In genomic region chr19:31985001-31985605, GRCh38 we compare ENCODE assay signal across 27 cellular contexts.
A peak's percentile ranks its signal among the peaks of the same experiment; 100 is the strongest.
DNase-seq lines count a peak whose midpoint lies in the region; ATAC-seq, FAIRE-seq and TF ChIP-seq lines count a peak whose summit lies in the region.
"Had no signal": no experiment of that assay in that cellular context is flagged by ENCODE, and none has a peak within 500 bp of the region (broad histone marks: within the 10 kb centered on the region; RNA-seq: fewer than 3 reads in every experiment).

No MANE protein-coding gene starts in this region.

- no peak overlapping the region for H3K27ac Mint-ChIP-seq in natural killer cell treated with Interleukin-12 subunit alpha and Interleukin-12 subunit beta and Interleukin-15 and Interleukin-18, amount 100 ng/mL, for 72 hours
- H3K27ac Mint-ChIP-seq in natural killer cell: no peak overlapping the region
- H3K27ac Mint-ChIP-seq in activated CD4-positive, alpha-beta T cell treated with anti-CD3 and anti-CD28 coated beads, Interleukin-2, amount 10 ng/mL, durations not matched to agents 7 days and 5 days: no peak overlapping the region
- H3K27ac Mint-ChIP-seq: CD14-positive monocyte; CD4-positive, alpha-beta T cell; CD8-positive, alpha-beta memory T cell had no signal

- no peaks in the 10 kb centered on the region for H3K27me3 ChIP-seq in neuronal stem cell (ENCODE audit: control insufficient read depth in 3 of 3, insufficient read depth in 3 of 3, low read depth in 1 of 3, low read length in 3 of 3)
- H3K27me3 ChIP-seq: BE2C; BLaER1 treated with 17β-estradiol and CSF1 and Interleukin-3, amounts not matched to agents 10 nM and 100 nM had no signal

- H3K9me3 Mint-ChIP-seq in natural killer cell treated with Interleukin-12 subunit alpha and Interleukin-12 subunit beta and Interleukin-15 and Interleukin-18, amount 100 ng/mL, for 72 hours: peaks cover 4% of the 10 kb centered on the region
- peaks cover 0 to 3% of the 10 kb centered on the region in 2 donors for H3K9me3 Mint-ChIP-seq in natural killer cell
- H3K9me3 Mint-ChIP-seq in activated CD4-positive, alpha-beta T cell treated with anti-CD3 and anti-CD28 coated beads, Interleukin-2, amount 10 ng/mL, durations not matched to agents 7 days and 5 days: peaks cover 2% of the 10 kb centered on the region

- no peak overlapping the region for H3K4ac ChIP-seq in neuronal stem cell (ENCODE audit: low read length)

- no CpG with 5 or more reads among the region's 7 CpGs for WGBS in neuronal stem cell (ENCODE audit: extremely low coverage in 2 of 2, insufficient read length in 2 of 2, insufficient replicate concordance in 1 of 2), 2 donors

- H3K18ac ChIP-seq in neuronal stem cell (ENCODE audit: low read length): peak overlapping the region; percentile 11

- no peak for DNase-seq in natural killer cell treated with Interleukin-12 subunit alpha and Interleukin-12 subunit beta and Interleukin-15 and Interleukin-18, amount 100 ng/mL, for 72 hours (ENCODE audit: low spot score)
- DNase-seq in natural killer cell (no peak), neuronal stem cell (ENCODE audit: low spot score) (no peak), posterior vena cava (ENCODE audit: low spot score) (peak; percentile 64), D721Med (ENCODE audit: insufficient read length, low spot score) (no peak), urothelium cell line (ENCODE audit: low spot score) (no peak)
- DNase-seq in activated CD4-positive, alpha-beta T cell treated with anti-CD3 and anti-CD28 coated beads, Interleukin-2, amount 10 ng/mL, durations not matched to agents 7 days and 5 days: no peak
- DNase-seq: ACHN; AML-193; BE2C; Calu3; CD4-positive, alpha-beta T cell; CD8-positive, alpha-beta memory T cell; DMS153; DND-41; GM23248; H7; HCEC 1CT had no signal

- H3K23ac ChIP-seq in neuronal stem cell (ENCODE audit: low read depth, low read length, poor library complexity): no peak overlapping the region

- peak overlapping the region; percentile 15 for H3K14ac ChIP-seq in neuronal stem cell (ENCODE audit: low read length)

- H2AK5ac ChIP-seq in neuronal stem cell (ENCODE audit: low read depth, low read length): peak overlapping the region; percentile 33

- H2AFZ ChIP-seq in neuronal stem cell (ENCODE audit: low read length): no peak overlapping the region
- H2AFZ ChIP-seq: GM23248 had no signal

- H4K91ac ChIP-seq in neuronal stem cell (ENCODE audit: low read depth, low read length, poor library complexity): no peak overlapping the region

- H4K8ac ChIP-seq in neuronal stem cell (ENCODE audit: low read depth, low read length): no peak overlapping the region

- no peak overlapping the region for H2BK5ac ChIP-seq in neuronal stem cell (ENCODE audit: low read length)

- no peak overlapping the region for H2BK120ac ChIP-seq in neuronal stem cell (ENCODE audit: low read depth, low read length)

- ATAC-seq in natural killer cell treated with Interleukin-12 subunit alpha and Interleukin-12 subunit beta and Interleukin-15 and Interleukin-18, amount 100 ng/mL, for 72 hours: peak; percentile 27 to 29
- ATAC-seq in natural killer cell: no peak
- no peak for ATAC-seq in GM18502 (IDR thresholded peaks at IDR 0.05; ENCODE audit: poor library complexity, unreplicated experiment)
- ATAC-seq: A549 had no signal

- no peak overlapping the region for H2BK12ac ChIP-seq in neuronal stem cell (ENCODE audit: low read length)

- CTCF ChIA-PET in activated CD4-positive, alpha-beta T cell treated with anti-CD3 and anti-CD28 coated beads, Interleukin-2, amount 10 ng/mL, durations not matched to agents 7 days and 5 days (lab: Charles Lee): no interaction called here

- no peak overlapping the region for H2BK15ac ChIP-seq in neuronal stem cell (ENCODE audit: low read length)

- no peak overlapping the region for H3K4me2 ChIP-seq in neuronal stem cell (ENCODE audit: insufficient read depth, low read length, poor library complexity, severe bottlenecking)
- H3K4me2 ChIP-seq: A549; BLaER1 treated with 17β-estradiol and CSF1 and Interleukin-3, amounts not matched to agents 10 nM and 100 nM had no signal

- POLR2A ChIA-PET in activated CD4-positive, alpha-beta T cell treated with anti-CD3 and anti-CD28 coated beads, Interleukin-2, amount 10 ng/mL, durations not matched to agents 7 days and 5 days (lab: Charles Lee): no interaction called here

- no peaks in the 10 kb centered on the region for H3K36me3 Mint-ChIP-seq in natural killer cell treated with Interleukin-12 subunit alpha and Interleukin-12 subunit beta and Interleukin-15 and Interleukin-18, amount 100 ng/mL, for 72 hours
- H3K36me3 Mint-ChIP-seq in natural killer cell: no peaks in the 10 kb centered on the region
- H3K36me3 Mint-ChIP-seq in activated CD4-positive, alpha-beta T cell treated with anti-CD3 and anti-CD28 coated beads, Interleukin-2, amount 10 ng/mL, durations not matched to agents 7 days and 5 days (ENCODE audit: low read depth): no peaks in the 10 kb centered on the region
- H3K36me3 Mint-ChIP-seq: CD14-positive monocyte had no signal

- no peak overlapping the region for H3K4me3 Mint-ChIP-seq in natural killer cell treated with Interleukin-12 subunit alpha and Interleukin-12 subunit beta and Interleukin-15 and Interleukin-18, amount 100 ng/mL, for 72 hours
- H3K4me3 Mint-ChIP-seq in natural killer cell: no peak overlapping the region
- H3K4me3 Mint-ChIP-seq in activated CD4-positive, alpha-beta T cell treated with anti-CD3 and anti-CD28 coated beads, Interleukin-2, amount 10 ng/mL, durations not matched to agents 7 days and 5 days: no peak overlapping the region
- H3K4me3 Mint-ChIP-seq: CD14-positive monocyte; CD4-positive, alpha-beta T cell; CD8-positive, alpha-beta memory T cell had no signal

- FAIRE-seq in D721Med (lab: Jason Lieb, UNC) (no peak), urothelium cell line (lab: Jason Lieb, UNC) (no peak)
- FAIRE-seq: G401.6, GM12892, GM19239, H1 had no signal

- H3K9me3 ChIP-seq in neuronal stem cell (replicated peaks in 1 of 2; ENCODE audit: control insufficient read depth in 2 of 2, insufficient read depth in 1 of 2, low read depth in 1 of 2, low read length in 2 of 2): peaks cover 0 to 4% of the 10 kb centered on the region in 2 donors
- H3K9me3 ChIP-seq: BE2C had no signal

- TF ChIP-seq CTCF in natural killer cell (IDR thresholded peaks at IDR 0.05) (no peak), D721Med (IDR thresholded peaks at IDR 0.05; ENCODE audit: insufficient read depth, missing control alignments) (no peak)

- H3K4me1 ChIP-seq in neuronal stem cell (ENCODE audit: control insufficient read depth in 2 of 2, insufficient read depth in 1 of 2, low read depth in 1 of 2, low read length in 2 of 2): no peaks in the 10 kb centered on the region
- H3K4me1 ChIP-seq: A549, BE2C had no signal

- H3K79me1 ChIP-seq in neuronal stem cell (ENCODE audit: low read depth, low read length): no peaks in the 10 kb centered on the region

- H3K4me3 ChIP-seq in neuronal stem cell (ENCODE audit: low read length in 2 of 2): no peak overlapping the region
- H3K4me3 ChIP-seq: A549; BLaER1 treated with 17β-estradiol and CSF1 and Interleukin-3, amounts not matched to agents 10 nM and 100 nM; GM23248 had no signal

- H3K36me3 ChIP-seq in neuronal stem cell (replicated peaks in 1 of 2; ENCODE audit: control insufficient read depth in 2 of 2, insufficient read depth in 2 of 2, low read length in 2 of 2): no peaks in the 10 kb centered on the region
- H3K36me3 ChIP-seq: BE2C; BLaER1 treated with 17β-estradiol and CSF1 and Interleukin-3, amounts not matched to agents 10 nM and 100 nM had no signal

- H3K4me1 Mint-ChIP-seq in natural killer cell treated with Interleukin-12 subunit alpha and Interleukin-12 subunit beta and Interleukin-15 and Interleukin-18, amount 100 ng/mL, for 72 hours (ENCODE audit: low read depth in 2 of 2): peaks cover 0 to 2% of the 10 kb centered on the region in 2 donors
- no peaks in the 10 kb centered on the region for H3K4me1 Mint-ChIP-seq in natural killer cell
- no peaks in the 10 kb centered on the region for H3K4me1 Mint-ChIP-seq in activated CD4-positive, alpha-beta T cell treated with anti-CD3 and anti-CD28 coated beads, Interleukin-2, amount 10 ng/mL, durations not matched to agents 7 days and 5 days
- H3K4me1 Mint-ChIP-seq: CD14-positive monocyte; CD8-positive, alpha-beta memory T cell had no signal

- H3K27me3 Mint-ChIP-seq in natural killer cell treated with Interleukin-12 subunit alpha and Interleukin-12 subunit beta and Interleukin-15 and Interleukin-18, amount 100 ng/mL, for 72 hours: peaks cover 8 to 22% of the 10 kb centered on the region in 2 donors
- H3K27me3 Mint-ChIP-seq in natural killer cell (ENCODE audit: low read depth in 2 of 2): peaks cover 9% of the 10 kb centered on the region in 2 donors
- no peaks in the 10 kb centered on the region for H3K27me3 Mint-ChIP-seq in activated CD4-positive, alpha-beta T cell treated with anti-CD3 and anti-CD28 coated beads, Interleukin-2, amount 10 ng/mL, durations not matched to agents 7 days and 5 days
- H3K27me3 Mint-ChIP-seq: CD4-positive, alpha-beta T cell had no signal

- H3K27ac ChIP-seq in neuronal stem cell (replicated peaks; ENCODE audit: low read length): no peak overlapping the region
- H3K27ac ChIP-seq: 22Rv1; A549; BLaER1 treated with 17β-estradiol and CSF1 and Interleukin-3, amounts not matched to agents 10 nM and 100 nM; GM23248 had no signal

- intact Hi-C loops in natural killer cell (cut with micrococcal nuclease): no loop called here
- intact Hi-C loops in posterior vena cava (cut with DNase I): no loop called here

- no peak overlapping the region for H3K9ac ChIP-seq in neuronal stem cell (ENCODE audit: low read depth, low read length, poor library complexity)
- H3K9ac ChIP-seq: BLaER1 treated with 17β-estradiol and CSF1 and Interleukin-3, amounts not matched to agents 10 nM and 100 nM; GM23248 had no signal

Comparison
In these comparisons a context has a peak if more than half of its experiments do, and no peak if none do; other contexts are left out.
1. ATAC-seq: peak in natural killer cell treated with Interleukin-12 subunit alpha and Interleukin-12 subunit beta and Interleukin-15 and Interleukin-18, amount 100 ng/mL, for 72 hours (2 of 2); none in natural killer cell (0 of 3) and GM18502 (single experiment).